8 cellular contexts compared by ENCODE assay signal in genomic region chr3:100316656-100317069, GRCh38. TPM values are rescaled to one million over a fixed set of nuclear protein-coding genes. Genes with fewer than 3 reads are reported as not detected.
A peak's percentile ranks its signal among the peaks of the same experiment; 100 is the strongest.
DNase-seq lines count a peak whose midpoint lies in the region; ATAC-seq and TF ChIP-seq lines count a peak whose summit lies in the region.

No MANE protein-coding gene starts in this region.

- no peak overlapping the region for H3K27ac Mint-ChIP-seq in Calu3 (ENCODE audit: unreplicated experiment)

- in situ Hi-C loops in astrocyte of the spinal cord (cut with HindIII; ENCODE audit: low sequenced_read_pairs) = no loop called here

- peak; percentile 34 for DNase-seq in Calu3
- DNase-seq in OCI-LY7 (ENCODE audit: low spot score) = peak; percentile 64
- peak; percentile 68 for DNase-seq in astrocyte of the spinal cord (ENCODE audit: low read depth, low spot score)
- DNase-seq in iPS-NIHi7 (ENCODE audit: extremely low spot score) = peak; percentile 21
- DNase-seq in stimulated activated CD4-positive, alpha-beta T cell treated with anti-CD3 and anti-CD28 coated beads, Interleukin-1b, Interleukin-23, amount 100 ng/mL, for 48 hours = peak; percentile 8
- no peak for DNase-seq in NCI-H1105 (lab: John Stamatoyannopoulos, UW)

- no peaks in the 10 kb centered on the region for H3K36me3 Mint-ChIP-seq in Calu3 (ENCODE audit: insufficient read depth, unreplicated experiment)

- no TSS peak for BruUV-seq in Calu3 (replicated peaks; lab: Mats Ljungman, UMichigan)
- no TSS peak for BruUV-seq in OCI-LY7 (replicated peaks; lab: Mats Ljungman, UMichigan)

- intact Hi-C loops in Calu3 (cut with micrococcal nuclease; ENCODE audit: unreplicated experiment) (loop anchor here (5.0 kb wide), 2 partner anchors 276 to 481 kb away; no protein-coding TSS in a partner anchor), OCI-LY7 (cut with micrococcal nuclease; ENCODE audit: unreplicated experiment) (loop anchor here (1.0 kb wide), 1 partner anchor 274 kb away; no protein-coding TSS in a partner anchor)

- CTCF ChIA-PET in Calu3 (lab: Charles Lee) (interaction anchor here (0.7 kb wide), 3 partner anchors 17 to 419 kb away, joined by 3 to 4 read pairs (median 4); no protein-coding TSS in a partner anchor), OCI-LY7 (lab: Charles Lee; ENCODE audit: unreplicated experiment) (no interaction called here)

- H2AFZ ChIP-seq in OCI-LY7 (ENCODE audit: low read length) = no peak overlapping the region

- peak; percentile 57 for TF ChIP-seq CTCF in Calu3 (IDR thresholded peaks at IDR 0.05; ENCODE audit: unreplicated experiment)
- TF ChIP-seq CTCF in OCI-LY7 (conservative IDR thresholded peaks at IDR 0.05; ENCODE audit: low read length) = peak; percentile 83
- peak; percentile 68 for TF ChIP-seq CTCF in astrocyte of the spinal cord (IDR thresholded peaks at IDR 0.05; ENCODE audit: low read depth, low read length)

- H3K4me3 Mint-ChIP-seq in Calu3 (ENCODE audit: low read depth, unreplicated experiment) = no peak overlapping the region

- ATAC-seq in GM19351 (IDR thresholded peaks at IDR 0.05; ENCODE audit: unreplicated experiment) = peak; percentile 82
- peak; percentile 82 for ATAC-seq in HG03460 (IDR thresholded peaks at IDR 0.05; ENCODE audit: unreplicated experiment)

- no peaks in the 10 kb centered on the region for H3K27me3 Mint-ChIP-seq in Calu3 (ENCODE audit: unreplicated experiment)

- POLR2A ChIA-PET in OCI-LY7 (lab: Charles Lee) = interaction anchor here (0.6 to 1.0 kb wide), 5 partner anchors 10 to 272 kb away, joined by 3 to 4 read pairs (median 3); no protein-coding TSS in a partner anchor

- peaks cover 5% of the 10 kb centered on the region; the same call in 1 of the 2 replicates for H3K36me3 ChIP-seq in OCI-LY7 (ENCODE audit: insufficient read depth, low read length)

- no peaks in the 10 kb centered on the region for H3K4me1 ChIP-seq in OCI-LY7 (ENCODE audit: insufficient read depth, low read length, poor library complexity, severe bottlenecking)

- H3K4me2 ChIP-seq in OCI-LY7 (ENCODE audit: low read length) = no peak overlapping the region

- H3K9me3 Mint-ChIP-seq in Calu3 (ENCODE audit: low read depth, unreplicated experiment) = no peaks in the 10 kb centered on the region

- H3K4me3 ChIP-seq in OCI-LY7 (ENCODE audit: low read depth, low read length, poor library complexity, severe bottlenecking) (no peak overlapping the region), astrocyte of the spinal cord (ENCODE audit: low read depth, low read length) (no peak overlapping the region)

- H3K9me3 ChIP-seq in OCI-LY7 (ENCODE audit: low read length) = no peaks in the 10 kb centered on the region

- H3K79me2 ChIP-seq in OCI-LY7 (ENCODE audit: insufficient read depth, low read depth, low read length) = no peaks in the 10 kb centered on the region

- no peaks in the 10 kb centered on the region for H3K9me2 ChIP-seq in OCI-LY7 (ENCODE audit: insufficient read depth, low read length)

- no peaks in the 10 kb centered on the region for H4K20me1 ChIP-seq in OCI-LY7 (ENCODE audit: insufficient read depth, low read length)

- no peaks in the 10 kb centered on the region for H3K4me1 Mint-ChIP-seq in Calu3 (ENCODE audit: low read depth, unreplicated experiment)

- no peak overlapping the region for H3K27ac ChIP-seq in OCI-LY7 (ENCODE audit: low read depth, low read length, poor library complexity, severe bottlenecking)

RNA-seq across cellular contexts. Expression of gene NIT2, which starts 17.9 kb away (rescaled TPM):
- total RNA-seq in Calu3 (2022) = 55.9 and 57.4 TPM in 2 replicates
- 25.7 and 34.6 TPM in 2 replicates for total RNA-seq in OCI-LY7 (2014; rRNA removed; shearing (Covaris generic))
- total RNA-seq in OCI-LY7 (2022) = 42.1 and 51.1 TPM in 2 replicates

RNA-seq across cellular contexts. Expression of gene TBC1D23, which starts 55.9 kb away (rescaled TPM):
- total RNA-seq in Calu3 (2022) = 26.1 and 27.6 TPM in 2 replicates
- 12.0 and 12.7 TPM in 2 replicates for total RNA-seq in OCI-LY7 (2014; rRNA removed; shearing (Covaris generic))
- total RNA-seq in OCI-LY7 (2022) = 20.9 and 23.4 TPM in 2 replicates
